In the genomic region with DNA sequence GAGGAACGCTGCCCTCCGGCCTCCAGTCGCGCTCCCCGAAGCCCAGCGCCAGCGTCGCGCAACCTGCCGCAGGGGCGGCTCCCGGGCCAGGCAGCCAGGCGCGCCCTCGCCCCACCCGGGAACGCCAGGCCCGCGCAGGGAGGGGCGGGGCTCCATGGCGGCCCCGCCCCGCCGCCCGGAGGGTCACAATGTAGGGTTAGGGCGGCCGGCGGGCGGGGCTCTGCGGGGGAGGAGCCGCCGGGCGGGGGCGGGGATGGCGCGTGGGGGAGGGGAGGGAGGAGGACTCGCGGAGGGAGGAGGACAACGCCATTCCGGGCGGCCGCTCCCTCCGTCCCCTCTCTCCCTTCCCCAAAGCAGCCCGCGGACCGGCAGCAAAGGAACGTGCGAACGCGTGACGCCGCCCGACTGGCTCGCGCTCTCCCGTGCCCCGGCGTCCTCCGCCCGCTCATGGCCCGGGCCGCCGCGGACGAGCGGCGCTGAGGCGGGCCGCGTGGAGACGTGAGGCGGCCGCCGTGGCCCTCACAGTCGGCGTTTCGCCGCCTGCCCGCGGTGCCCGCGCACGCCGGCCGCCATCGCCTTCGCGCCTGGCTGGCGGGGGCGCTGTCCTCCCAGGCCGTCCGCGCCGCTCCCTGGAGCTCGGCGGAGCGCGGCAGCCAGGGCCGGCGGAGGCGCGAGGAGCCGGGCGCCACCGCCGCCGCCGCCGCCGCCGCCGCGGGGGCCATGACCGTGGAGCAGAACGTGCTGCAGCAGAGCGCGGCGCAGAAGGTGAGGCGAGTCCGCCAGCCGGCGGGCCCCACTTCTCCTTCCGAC, we compare ENCODE assay signal across 8 cellular contexts. TPM values are rescaled to one million over a fixed set of nuclear protein-coding genes. Genes with fewer than 3 reads are reported as not detected.
DNase-seq lines count a peak whose midpoint lies in the region; ATAC-seq and TF ChIP-seq lines count a peak whose summit lies in the region.

A gene with protein sequence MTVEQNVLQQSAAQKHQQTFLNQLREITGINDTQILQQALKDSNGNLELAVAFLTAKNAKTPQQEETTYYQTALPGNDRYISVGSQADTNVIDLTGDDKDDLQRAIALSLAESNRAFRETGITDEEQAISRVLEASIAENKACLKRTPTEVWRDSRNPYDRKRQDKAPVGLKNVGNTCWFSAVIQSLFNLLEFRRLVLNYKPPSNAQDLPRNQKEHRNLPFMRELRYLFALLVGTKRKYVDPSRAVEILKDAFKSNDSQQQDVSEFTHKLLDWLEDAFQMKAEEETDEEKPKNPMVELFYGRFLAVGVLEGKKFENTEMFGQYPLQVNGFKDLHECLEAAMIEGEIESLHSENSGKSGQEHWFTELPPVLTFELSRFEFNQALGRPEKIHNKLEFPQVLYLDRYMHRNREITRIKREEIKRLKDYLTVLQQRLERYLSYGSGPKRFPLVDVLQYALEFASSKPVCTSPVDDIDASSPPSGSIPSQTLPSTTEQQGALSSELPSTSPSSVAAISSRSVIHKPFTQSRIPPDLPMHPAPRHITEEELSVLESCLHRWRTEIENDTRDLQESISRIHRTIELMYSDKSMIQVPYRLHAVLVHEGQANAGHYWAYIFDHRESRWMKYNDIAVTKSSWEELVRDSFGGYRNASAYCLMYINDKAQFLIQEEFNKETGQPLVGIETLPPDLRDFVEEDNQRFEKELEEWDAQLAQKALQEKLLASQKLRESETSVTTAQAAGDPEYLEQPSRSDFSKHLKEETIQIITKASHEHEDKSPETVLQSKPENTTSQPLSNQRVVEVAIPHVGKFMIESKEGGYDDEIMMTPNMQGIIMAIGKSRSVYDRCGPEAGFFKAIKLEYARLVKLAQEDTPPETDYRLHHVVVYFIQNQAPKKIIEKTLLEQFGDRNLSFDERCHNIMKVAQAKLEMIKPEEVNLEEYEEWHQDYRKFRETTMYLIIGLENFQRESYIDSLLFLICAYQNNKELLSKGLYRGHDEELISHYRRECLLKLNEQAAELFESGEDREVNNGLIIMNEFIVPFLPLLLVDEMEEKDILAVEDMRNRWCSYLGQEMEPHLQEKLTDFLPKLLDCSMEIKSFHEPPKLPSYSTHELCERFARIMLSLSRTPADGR (plus strand): TSS at position 309 of the 810 bp plus-strand sequence. CDS start 412 bp downstream, at position 721.

- H3K27ac ChIP-seq in C4-2B = peak within 1 kb of the TSS; percentile 95
- peak within 1 kb of the TSS; percentile 94 for H3K27ac ChIP-seq in lower lobe of right lung

- H3K27ac Mint-ChIP-seq in activated CD4-positive, alpha-beta memory T cell treated with anti-CD3 and anti-CD28 coated beads, Interleukin-2, amount 10 ng/mL, durations not matched to agents 7 days and 5 days = peak within 1 kb of the TSS; percentile 93

- DNase-seq in NCI-H82 (lab: John Stamatoyannopoulos, UW) = peak; percentile 91
- peak; percentile 90 for DNase-seq in activated CD4-positive, alpha-beta memory T cell treated with anti-CD3 and anti-CD28 coated beads, Interleukin-2, amount 10 ng/mL, durations not matched to agents 7 days and 5 days
- peak; percentile 92 for DNase-seq in ecto neural progenitor cell (ENCODE audit: low spot score)
- DNase-seq in lower lobe of right lung = peak; percentile 94
- peak; percentile 61 to 85 (median 74) for DNase-seq in stimulated activated CD4-positive, alpha-beta T cell treated with anti-CD3 and anti-CD28 coated beads, TNF-alpha, amount 100 ng/mL, for 24 hours (ENCODE audit: low read depth in 3 of 3)

- no peaks in the 10 kb centered on the region for H3K9me3 ChIP-seq in lower lobe of right lung

- H3K36me3 Mint-ChIP-seq in activated CD4-positive, alpha-beta memory T cell treated with anti-CD3 and anti-CD28 coated beads, Interleukin-2, amount 10 ng/mL, durations not matched to agents 7 days and 5 days (ENCODE audit: low read depth) = peaks cover 7% of the 10 kb centered on the region

- peaks cover 9% of the 10 kb centered on the region for H3K27me3 Mint-ChIP-seq in activated CD4-positive, alpha-beta memory T cell treated with anti-CD3 and anti-CD28 coated beads, Interleukin-2, amount 10 ng/mL, durations not matched to agents 7 days and 5 days

- CTCF ChIA-PET in activated CD4-positive, alpha-beta memory T cell treated with anti-CD3 and anti-CD28 coated beads, Interleukin-2, amount 10 ng/mL, durations not matched to agents 7 days and 5 days (lab: Charles Lee) = interaction anchor here (0.8 to 1.0 kb wide), 2 partner anchors 64 to 97 kb away, joined by 5 to 8 read pairs; no protein-coding TSS in a partner anchor

- peak within 1 kb of the TSS; percentile 74 for H3K4me3 ChIP-seq in lower lobe of right lung

- H3K4me1 Mint-ChIP-seq in activated CD4-positive, alpha-beta memory T cell treated with anti-CD3 and anti-CD28 coated beads, Interleukin-2, amount 10 ng/mL, durations not matched to agents 7 days and 5 days = peaks cover 26% of the 10 kb centered on the region

- no peaks in the 10 kb centered on the region for H3K27me3 ChIP-seq in lower lobe of right lung (ENCODE audit: low read depth)

- TF ChIP-seq CTCF in C4-2B (conservative IDR thresholded peaks at IDR 0.05) = peak; percentile 61
- TF ChIP-seq CTCF in lower lobe of right lung (IDR thresholded peaks at IDR 0.05) = peak; percentile 13

- H3K36me3 ChIP-seq in lower lobe of right lung = no peaks in the 10 kb centered on the region

- H3K9me3 Mint-ChIP-seq in activated CD4-positive, alpha-beta memory T cell treated with anti-CD3 and anti-CD28 coated beads, Interleukin-2, amount 10 ng/mL, durations not matched to agents 7 days and 5 days = no peaks in the 10 kb centered on the region

- POLR2A ChIA-PET in activated CD4-positive, alpha-beta memory T cell treated with anti-CD3 and anti-CD28 coated beads, Interleukin-2, amount 10 ng/mL, durations not matched to agents 7 days and 5 days (lab: Charles Lee) = interaction anchor here (0.7 to 1.2 kb wide), 4 partner anchors 29 to 1203 kb away, joined by 3 read pairs; no protein-coding TSS in a partner anchor

- ATAC-seq in GM19328 (IDR thresholded peaks at IDR 0.05; ENCODE audit: unreplicated experiment) (peak; percentile 79), HG03460 (IDR thresholded peaks at IDR 0.05; ENCODE audit: unreplicated experiment) (peak; percentile 64), lower lobe of right lung (peak; percentile 98 to 99)

- intact Hi-C loops in lower lobe of right lung (cut with DNase I) = loop anchor here (10.0 kb wide), 1 partner anchor 115 kb away; no protein-coding TSS in a partner anchor

- H3K4me3 Mint-ChIP-seq in activated CD4-positive, alpha-beta memory T cell treated with anti-CD3 and anti-CD28 coated beads, Interleukin-2, amount 10 ng/mL, durations not matched to agents 7 days and 5 days = peak within 1 kb of the TSS; percentile 94

- H3K4me1 ChIP-seq in lower lobe of right lung = peaks cover 39% of the 10 kb centered on the region

RNA-seq across cellular contexts. Expression of the gene that starts here (rescaled TPM):
- total RNA-seq in activated CD4-positive, alpha-beta memory T cell treated with anti-CD3 and anti-CD28 coated beads, Interleukin-2, amount 10 ng/mL, durations not matched to agents 7 days and 5 days = 10 to 100 TPM; 53.5 to 61.0 TPM
- total RNA-seq in lower lobe of right lung = 74.4 TPM

Comparison
In these comparisons a context has a peak if more than half of its experiments do, and no peak if none do; other contexts are left out.
1. Peak in every context shown above with its lines: DNase-seq, ATAC-seq, H3K4me3 ChIP-seq and H3K27ac ChIP-seq.